Comparison of ENCODE assay signal across 1 cellular context in genomic region chr2:190336420-190336819, GRCh38.
TF ChIP-seq lines count a peak whose summit lies in the region.

No MANE protein-coding gene starts in this region.

TF ChIP-seq in HepG2, 621 proteins besides CTCF, POLR2A, EP300 and RAD21 (continued from another document):
- no peak for TF ChIP-seq REST (IDR thresholded peaks at IDR 0.05; ENCODE audit: borderline replicate concordance in 1 of 2, low read depth in 1 of 2, low read length in 2 of 2)
- no peak for TF ChIP-seq KDM2A (CRISPR knock-in tag; IDR thresholded peaks at IDR 0.05; ENCODE audit: borderline replicate concordance, low read depth)
